In genomic region chr4:126916626-126917140, GRCh38 we compare ENCODE assay signal across 14 cellular contexts.
DNase-seq lines count a peak whose midpoint lies in the region; ATAC-seq, FAIRE-seq and TF ChIP-seq lines count a peak whose summit lies in the region.
"Had no signal": no experiment of that assay in that cellular context is flagged by ENCODE, and none has a peak within 500 bp of the region (broad histone marks: within the 10 kb centered on the region; RNA-seq: fewer than 3 reads in every experiment).

No MANE protein-coding gene starts in this region.

- no peak for TF ChIP-seq RAD21 in SK-N-SH (IDR thresholded peaks at IDR 0.05; ENCODE audit: low read length)

- H3K36me3 ChIP-seq in SK-N-SH (replicated peaks in 1 of 2; ENCODE audit: control insufficient read depth in 1 of 2, insufficient read depth in 2 of 2, low read length in 1 of 2) (peaks cover 0 to 4% of the 10 kb centered on the region in 2 experiments), stomach smooth muscle (ENCODE audit: control insufficient read depth in 2 of 2, insufficient read depth in 2 of 2, low read length in 2 of 2) (no peaks in the 10 kb centered on the region)
- H3K36me3 ChIP-seq: upper lobe of left lung had no signal

- peak overlapping the region; percentile 78 for H3K27ac Mint-ChIP-seq in HFFc6
- H3K27ac Mint-ChIP-seq: activated CD8-positive, alpha-beta T cell treated with anti-CD3 and anti-CD28 coated beads for 36 hours; activated naive CD4-positive, alpha-beta T cell treated with anti-CD3 and anti-CD28 coated beads, Interleukin-2, amount 50 U/mL, for 72 hours had no signal

- H2AFZ ChIP-seq in SK-N-SH (ENCODE audit: low read depth) = peak overlapping the region; percentile 78

- H3K79me2 ChIP-seq in SK-N-SH (ENCODE audit: insufficient read depth) = no peaks in the 10 kb centered on the region

- peak; percentile 27 for TF ChIP-seq CTCF in HFFc6 (IDR thresholded peaks at IDR 0.05)
- no peak for TF ChIP-seq CTCF in SK-N-SH (IDR thresholded peaks at IDR 0.05)
- peak; percentile 8 for TF ChIP-seq CTCF in fibroblast of pulmonary artery (IDR thresholded peaks at IDR 0.05; ENCODE audit: low read length, missing control alignments)
- no peak for TF ChIP-seq CTCF in D721Med (IDR thresholded peaks at IDR 0.05; ENCODE audit: insufficient read depth, missing control alignments)

- no peaks in the 10 kb centered on the region for H3K9me3 ChIP-seq in SK-N-SH
- H3K9me3 ChIP-seq in stomach smooth muscle (ENCODE audit: control insufficient read depth in 2 of 2, low read length in 2 of 2) = no peaks in the 10 kb centered on the region
- H3K9me3 ChIP-seq: upper lobe of left lung had no signal

- H3K9ac ChIP-seq in SK-N-SH (no peak overlapping the region; the same call in 1 of the 2 replicates), stomach smooth muscle (ENCODE audit: low read length in 2 of 2) (no peak overlapping the region)

- POLR2A ChIA-PET in SK-N-SH (lab: Yijun Ruan, JAX) = no interaction called here

- ATAC-seq in GM21367 (IDR thresholded peaks at IDR 0.05; ENCODE audit: unreplicated experiment) (no peak), GM18909 (IDR thresholded peaks at IDR 0.05; ENCODE audit: poor library complexity, unreplicated experiment) (no peak), GM18519 (IDR thresholded peaks at IDR 0.05; ENCODE audit: low FRiP score, unreplicated experiment) (no peak)
- ATAC-seq: activated CD8-positive, alpha-beta T cell treated with anti-CD3 and anti-CD28 coated beads for 36 hours; activated naive CD4-positive, alpha-beta T cell treated with anti-CD3 and anti-CD28 coated beads, Interleukin-2, amount 50 U/mL, for 72 hours had no signal

- WGBS in SK-N-SH (ENCODE audit: low lambda C conversion rate) = 32% methylated on average over 10 of the region's 10 CpGs

- H3K27ac ChIP-seq in SK-N-SH (ENCODE audit: low read depth in 2 of 2, low read length in 1 of 2) (peak overlapping the region; percentile 62 to 78; a peak in 3 of 4 replicates), stomach smooth muscle (ENCODE audit: low read length) (no peak overlapping the region)
- H3K27ac ChIP-seq: epithelial cell of prostate, upper lobe of left lung had no signal

- H3K9me2 ChIP-seq in SK-N-SH = peaks cover 4% of the 10 kb centered on the region; the same call in 1 of the 2 replicates

- TF ChIP-seq EP300 in SK-N-SH (IDR thresholded peaks at IDR 0.05; ENCODE audit: borderline replicate concordance in 1 of 2, low read depth in 1 of 2, low read length in 1 of 2) = peak in 1 of 2 experiments; percentile 71; a peak in 1 of 4 replicates

- peak; percentile 65 for DNase-seq in HFFc6
- no peak for DNase-seq in SK-N-SH
- DNase-seq in fibroblast of pulmonary artery (ENCODE audit: low read depth) = peak; percentile 65
- DNase-seq in D721Med (ENCODE audit: insufficient read length, low spot score) = no peak
- DNase-seq: activated CD8-positive, alpha-beta T cell treated with anti-CD3 and anti-CD28 coated beads for 36 hours; DMS79; Karpas-422; upper lobe of left lung had no signal

- peaks cover 4% of the 10 kb centered on the region for H3F3A ChIP-seq in SK-N-SH (replicated peaks; ENCODE audit: insufficient read depth)

- H3K9me3 Mint-ChIP-seq in HFFc6 = no peaks in the 10 kb centered on the region

- H3K4me2 ChIP-seq in SK-N-SH = peak overlapping the region; percentile 63

- no peaks in the 10 kb centered on the region for H4K20me1 ChIP-seq in SK-N-SH (ENCODE audit: insufficient read depth)

- no peaks in the 10 kb centered on the region; the same call in 1 of the 2 replicates for H3K27me3 Mint-ChIP-seq in HFFc6 (ENCODE audit: insufficient read depth)
- H3K27me3 Mint-ChIP-seq: activated CD8-positive, alpha-beta T cell treated with anti-CD3 and anti-CD28 coated beads for 36 hours had no signal

- no peaks in the 10 kb centered on the region for H3K27me3 ChIP-seq in SK-N-SH (ENCODE audit: insufficient read depth)
- no peaks in the 10 kb centered on the region for H3K27me3 ChIP-seq in stomach smooth muscle (ENCODE audit: control insufficient read depth in 1 of 2, insufficient read depth in 2 of 2, low read length in 2 of 2)
- H3K27me3 ChIP-seq: upper lobe of left lung had no signal

- H3K36me3 Mint-ChIP-seq in HFFc6 (ENCODE audit: low read depth) = no peaks in the 10 kb centered on the region

- H3K4me3 Mint-ChIP-seq in HFFc6 = peak overlapping the region; percentile 84
- H3K4me3 Mint-ChIP-seq: activated CD8-positive, alpha-beta T cell treated with anti-CD3 and anti-CD28 coated beads for 36 hours had no signal

- H3K4me1 ChIP-seq in SK-N-SH (ENCODE audit: control insufficient read depth in 1 of 2, insufficient read depth in 2 of 2, low read depth in 1 of 2, low read length in 1 of 2) (peaks cover 0 to 3% of the 10 kb centered on the region in 2 experiments; a peak in 3 of 4 replicates), stomach smooth muscle (ENCODE audit: control insufficient read depth, insufficient read depth, low read length) (no peaks in the 10 kb centered on the region)
- H3K4me1 ChIP-seq: upper lobe of left lung had no signal

- peak overlapping the region; percentile 18 to 21; a peak in 1 of 4 replicates for H3K4me3 ChIP-seq in SK-N-SH (ENCODE audit: low read depth in 2 of 2, low read length in 1 of 2)
- H3K4me3 ChIP-seq in fibroblast of pulmonary artery (replicated peaks; ENCODE audit: low read depth, low read length) = peak overlapping the region; percentile 8
- H3K4me3 ChIP-seq in stomach smooth muscle (ENCODE audit: low read length in 2 of 2) = peak overlapping the region; percentile 30 to 67
- H3K4me3 ChIP-seq: upper lobe of left lung had no signal

- CTCF ChIA-PET in SK-N-SH (lab: Yijun Ruan, JAX) = no interaction called here

- FAIRE-seq in D721Med (lab: Jason Lieb, UNC) = no peak

- H3K4me1 Mint-ChIP-seq in HFFc6 (ENCODE audit: low read depth) = peaks cover 32% of the 10 kb centered on the region

TF ChIP-seq in SK-N-SH, 30 proteins besides CTCF, POLR2A, EP300 and RAD21 (continues in another document):
- TF ChIP-seq JUND (IDR thresholded peaks at IDR 0.05) (peak; percentile 10; the same call in 1 of the 2 replicates), MXI1 (IDR thresholded peaks at IDR 0.05; ENCODE audit: low read depth, low read length) (no peak), IRF3 (IDR thresholded peaks at IDR 0.05; ENCODE audit: low read depth, low read length) (no peak), TCF12 (IDR thresholded peaks at IDR 0.05) (peak; percentile 85), REST (IDR thresholded peaks at IDR 0.05; ENCODE audit: low read depth, low read length) (0 out of 2 replicates have a peak, but pooled peaks have one; percentile 5), NFIC (IDR thresholded peaks at IDR 0.05; ENCODE audit: borderline replicate concordance) (peak; percentile 67; the same call in 1 of the 2 replicates), PBX3 (IDR thresholded peaks at IDR 0.05) (peak; percentile 21; the same call in 1 of the 2 replicates), TEAD4 (IDR thresholded peaks at IDR 0.05; ENCODE audit: borderline replicate concordance, insufficient read depth) (no peak), ELF1 (IDR thresholded peaks at IDR 0.05) (no peak), FOXJ3 (CRISPR knock-in tag; IDR thresholded peaks at IDR 0.05) (no peak), USF1 (IDR thresholded peaks at IDR 0.05; ENCODE audit: borderline replicate concordance, low read depth) (no peak)

Comparison
In these comparisons a context has a peak if more than half of its experiments do, and no peak if none do; other contexts are left out.
1. DNase-seq: peak in HFFc6 (single experiment) and fibroblast of pulmonary artery (single experiment); none in SK-N-SH (single experiment) and D721Med (single experiment).
2. CTCF ChIP-seq: peak in HFFc6 (single experiment) and fibroblast of pulmonary artery (single experiment); none in SK-N-SH (single experiment) and D721Med (single experiment).
3. Peak in every context shown above with its lines, with median percentiles within 50 percentile points of each other: H3K4me3 ChIP-seq.